Comparison of ENCODE assay signal across 2 cellular contexts in the genomic region with DNA sequence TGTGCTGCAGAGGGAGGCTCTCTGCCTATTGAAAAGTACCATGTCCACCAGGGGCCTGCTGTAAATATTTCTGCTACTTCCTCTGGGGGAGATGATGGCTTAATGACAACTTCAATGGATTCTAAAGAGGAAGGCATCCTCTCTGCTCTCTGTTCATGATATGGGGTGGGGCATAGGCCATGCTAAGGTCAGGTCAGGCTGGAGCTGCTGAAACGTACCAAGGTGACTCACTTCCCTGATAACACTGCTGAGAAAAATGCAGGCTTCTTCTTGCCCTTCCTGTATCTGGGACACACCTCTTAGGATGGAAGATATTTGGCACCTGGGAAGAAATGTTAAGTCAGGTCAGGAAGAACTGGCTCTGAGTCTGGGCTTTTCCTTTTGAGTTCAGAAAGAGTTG.
A peak's percentile ranks its signal among the peaks of the same experiment; 100 is the strongest.
TF ChIP-seq lines count a peak whose summit lies in the region.

No MANE protein-coding gene starts in this region.

TF ChIP-seq in HCT116, 20 proteins besides CTCF, POLR2A, EP300 and RAD21:
- TF ChIP-seq, protein P1, sequence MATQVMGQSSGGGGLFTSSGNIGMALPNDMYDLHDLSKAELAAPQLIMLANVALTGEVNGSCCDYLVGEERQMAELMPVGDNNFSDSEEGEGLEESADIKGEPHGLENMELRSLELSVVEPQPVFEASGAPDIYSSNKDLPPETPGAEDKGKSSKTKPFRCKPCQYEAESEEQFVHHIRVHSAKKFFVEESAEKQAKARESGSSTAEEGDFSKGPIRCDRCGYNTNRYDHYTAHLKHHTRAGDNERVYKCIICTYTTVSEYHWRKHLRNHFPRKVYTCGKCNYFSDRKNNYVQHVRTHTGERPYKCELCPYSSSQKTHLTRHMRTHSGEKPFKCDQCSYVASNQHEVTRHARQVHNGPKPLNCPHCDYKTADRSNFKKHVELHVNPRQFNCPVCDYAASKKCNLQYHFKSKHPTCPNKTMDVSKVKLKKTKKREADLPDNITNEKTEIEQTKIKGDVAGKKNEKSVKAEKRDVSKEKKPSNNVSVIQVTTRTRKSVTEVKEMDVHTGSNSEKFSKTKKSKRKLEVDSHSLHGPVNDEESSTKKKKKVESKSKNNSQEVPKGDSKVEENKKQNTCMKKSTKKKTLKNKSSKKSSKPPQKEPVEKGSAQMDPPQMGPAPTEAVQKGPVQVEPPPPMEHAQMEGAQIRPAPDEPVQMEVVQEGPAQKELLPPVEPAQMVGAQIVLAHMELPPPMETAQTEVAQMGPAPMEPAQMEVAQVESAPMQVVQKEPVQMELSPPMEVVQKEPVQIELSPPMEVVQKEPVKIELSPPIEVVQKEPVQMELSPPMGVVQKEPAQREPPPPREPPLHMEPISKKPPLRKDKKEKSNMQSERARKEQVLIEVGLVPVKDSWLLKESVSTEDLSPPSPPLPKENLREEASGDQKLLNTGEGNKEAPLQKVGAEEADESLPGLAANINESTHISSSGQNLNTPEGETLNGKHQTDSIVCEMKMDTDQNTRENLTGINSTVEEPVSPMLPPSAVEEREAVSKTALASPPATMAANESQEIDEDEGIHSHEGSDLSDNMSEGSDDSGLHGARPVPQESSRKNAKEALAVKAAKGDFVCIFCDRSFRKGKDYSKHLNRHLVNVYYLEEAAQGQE (IDR thresholded peaks at IDR 0.05; ENCODE audit: low read depth): no peak
- TF ChIP-seq SRF (IDR thresholded peaks at IDR 0.05; ENCODE audit: low read depth) (peak; percentile 58), EZH2 (IDR thresholded peaks at IDR 0.05) (no peak), TCF7L2 (IDR thresholded peaks at IDR 0.05; ENCODE audit: borderline replicate concordance, extremely low read depth, insufficient read depth, insufficient read length) (peak; percentile 19), POLR2AphosphoS5 (IDR thresholded peaks at IDR 0.05; ENCODE audit: low read depth, low read length) (no peak; the same call in 1 of the 2 replicates), JUND (IDR thresholded peaks at IDR 0.05) (peak; percentile 73), ZFX (IDR thresholded peaks at IDR 0.05) (no peak), FOSL1 (IDR thresholded peaks at IDR 0.05; ENCODE audit: low read depth) (peak; percentile 84), EZH2phosphoT487 (IDR thresholded peaks at IDR 0.05; ENCODE audit: borderline replicate concordance) (no peak), CBX3 (IDR thresholded peaks at IDR 0.05; ENCODE audit: low read depth) (0 out of 2 replicates have a peak, but pooled peaks have one; percentile 63), ELF1 (IDR thresholded peaks at IDR 0.05; ENCODE audit: borderline replicate concordance, low read depth) (peak; percentile 32), ZNF274 (IDR thresholded peaks at IDR 0.05; ENCODE audit: low read depth, low read length) (no peak), YY1 (IDR thresholded peaks at IDR 0.05; ENCODE audit: extremely low read depth, insufficient replicate concordance, low read depth, low read length) (no peak), CEBPB (IDR thresholded peaks at IDR 0.05; ENCODE audit: low read depth) (no peak; the same call in 1 of the 2 replicates), SP1 (IDR thresholded peaks at IDR 0.05; ENCODE audit: low read depth) (peak; percentile 85), SIN3A (IDR thresholded peaks at IDR 0.05; ENCODE audit: low read depth) (peak; percentile 77), EGR1 (IDR thresholded peaks at IDR 0.05; ENCODE audit: low read depth) (no peak)
- TF ChIP-seq, protein P2, sequence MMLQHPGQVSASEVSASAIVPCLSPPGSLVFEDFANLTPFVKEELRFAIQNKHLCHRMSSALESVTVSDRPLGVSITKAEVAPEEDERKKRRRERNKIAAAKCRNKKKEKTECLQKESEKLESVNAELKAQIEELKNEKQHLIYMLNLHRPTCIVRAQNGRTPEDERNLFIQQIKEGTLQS (IDR thresholded peaks at IDR 0.05): no peak
- TF ChIP-seq, protein P3, sequence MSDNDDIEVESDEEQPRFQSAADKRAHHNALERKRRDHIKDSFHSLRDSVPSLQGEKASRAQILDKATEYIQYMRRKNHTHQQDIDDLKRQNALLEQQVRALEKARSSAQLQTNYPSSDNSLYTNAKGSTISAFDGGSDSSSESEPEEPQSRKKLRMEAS (IDR thresholded peaks at IDR 0.05): peak; percentile 55; the same call in 1 of the 2 replicates
- TF ChIP-seq, protein P4, sequence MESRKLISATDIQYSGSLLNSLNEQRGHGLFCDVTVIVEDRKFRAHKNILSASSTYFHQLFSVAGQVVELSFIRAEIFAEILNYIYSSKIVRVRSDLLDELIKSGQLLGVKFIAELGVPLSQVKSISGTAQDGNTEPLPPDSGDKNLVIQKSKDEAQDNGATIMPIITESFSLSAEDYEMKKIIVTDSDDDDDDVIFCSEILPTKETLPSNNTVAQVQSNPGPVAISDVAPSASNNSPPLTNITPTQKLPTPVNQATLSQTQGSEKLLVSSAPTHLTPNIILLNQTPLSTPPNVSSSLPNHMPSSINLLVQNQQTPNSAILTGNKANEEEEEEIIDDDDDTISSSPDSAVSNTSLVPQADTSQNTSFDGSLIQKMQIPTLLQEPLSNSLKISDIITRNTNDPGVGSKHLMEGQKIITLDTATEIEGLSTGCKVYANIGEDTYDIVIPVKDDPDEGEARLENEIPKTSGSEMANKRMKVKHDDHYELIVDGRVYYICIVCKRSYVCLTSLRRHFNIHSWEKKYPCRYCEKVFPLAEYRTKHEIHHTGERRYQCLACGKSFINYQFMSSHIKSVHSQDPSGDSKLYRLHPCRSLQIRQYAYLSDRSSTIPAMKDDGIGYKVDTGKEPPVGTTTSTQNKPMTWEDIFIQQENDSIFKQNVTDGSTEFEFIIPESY (IDR thresholded peaks at IDR 0.05; ENCODE audit: extremely low read depth, insufficient replicate concordance, low read length): no peak

TF ChIP-seq in endothelial cell of umbilical vein, 7 proteins besides CTCF, POLR2A, EP300 and RAD21:
- TF ChIP-seq EZH2 (IDR thresholded peaks at IDR 0.05; ENCODE audit: borderline replicate concordance, low read depth, low read length, severe bottlenecking) (no peak), MYC (IDR thresholded peaks at IDR 0.05; ENCODE audit: low read depth, low read length) (no peak), POLR2AphosphoS5 (IDR thresholded peaks at IDR 0.05; ENCODE audit: insufficient read depth, low read depth, low read length) (no peak), GATA2 (IDR thresholded peaks at IDR 0.05; ENCODE audit: insufficient read depth, insufficient read length, low read depth, low read length) (peak; percentile 45), FOS (IDR thresholded peaks at IDR 0.05; ENCODE audit: borderline replicate concordance, insufficient read depth, low read length) (peak; percentile 55), JUN (IDR thresholded peaks at IDR 0.05; ENCODE audit: borderline replicate concordance, insufficient read depth, insufficient read length, low read depth) (no peak)
- TF ChIP-seq, protein P3 (IDR thresholded peaks at IDR 0.05; ENCODE audit: insufficient read depth, insufficient read length): no peak
